In the genomic region with DNA sequence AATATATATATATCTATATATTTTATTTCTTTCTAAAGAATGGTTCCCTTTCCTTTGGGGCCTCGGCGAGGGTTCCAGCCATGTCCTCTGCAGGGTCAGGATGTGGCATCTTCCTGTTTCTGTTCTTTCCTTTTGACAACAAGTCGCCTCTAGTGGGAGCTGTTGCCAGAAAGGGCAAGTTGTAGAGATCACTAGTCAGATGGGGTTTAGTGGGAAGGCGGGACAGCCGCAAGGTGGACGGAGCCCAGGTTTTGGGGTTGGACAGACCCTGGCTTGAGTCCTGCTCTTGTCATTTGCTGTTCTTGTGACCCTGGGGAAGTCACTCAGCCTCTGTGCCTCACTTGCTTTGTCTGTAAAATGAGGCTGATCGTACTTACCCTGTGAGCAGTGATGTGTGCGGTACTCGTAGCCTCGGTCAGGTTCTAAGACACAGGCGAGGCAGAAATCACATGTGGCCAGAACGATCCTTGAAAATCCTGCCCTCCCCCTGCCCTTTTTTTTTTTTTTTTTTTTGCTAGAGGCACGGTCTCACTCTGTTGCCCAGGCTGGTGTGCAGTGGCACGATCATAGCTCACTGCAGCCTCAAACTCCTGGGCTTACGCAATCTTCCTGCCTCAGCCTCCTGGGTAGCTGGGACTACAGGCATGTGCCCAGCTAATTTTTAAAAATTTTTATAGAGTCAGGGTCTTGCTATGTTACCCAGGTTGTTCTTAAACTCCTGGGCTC, we compare ENCODE assay signal across 10 cellular contexts.
DNase-seq lines count a peak whose midpoint lies in the region; ATAC-seq and TF ChIP-seq lines count a peak whose summit lies in the region.
"Had no signal": no experiment of that assay in that cellular context is flagged by ENCODE, and none has a peak within 500 bp of the region (broad histone marks: within the 10 kb centered on the region; RNA-seq: fewer than 3 reads in every experiment).

No MANE protein-coding gene starts in this region.

- TF ChIP-seq CTCF in GM10266 (IDR thresholded peaks at IDR 0.05; ENCODE audit: control insufficient read depth, insufficient read depth, low read depth, missing control alignments), result peak; percentile 29
- TF ChIP-seq CTCF in fibroblast of pulmonary artery (IDR thresholded peaks at IDR 0.05; ENCODE audit: low read length, missing control alignments), result peak; percentile 34

- H3K4me3 ChIP-seq in fibroblast of pulmonary artery (replicated peaks; ENCODE audit: low read depth, low read length), result no peak overlapping the region
- H3K4me3 ChIP-seq: Peyer's patch, thoracic aorta had no signal

- no peak for ATAC-seq in GM18861 (IDR thresholded peaks at IDR 0.05; ENCODE audit: unreplicated experiment)

- DNase-seq in AG08395 (ENCODE audit: low spot score), result peak; percentile 38
- DNase-seq in GM10266 (ENCODE audit: extremely low spot score), result no peak
- peak; percentile 46 for DNase-seq in OCI-M1 (lab: John Stamatoyannopoulos, UW)
- no peak for DNase-seq in fibroblast of pulmonary artery (ENCODE audit: low read depth)
- DNase-seq in HPDE6-E6E7 (ENCODE audit: extremely low spot score), result no peak
- no peak for DNase-seq in activated effector memory CD4-positive, alpha-beta T cell treated with Interleukin-2 at 50 U/mL for 16 hours
- no peak for DNase-seq in NCI-H2107 (lab: John Stamatoyannopoulos, UW)

Comparison
In these comparisons a context has a peak if more than half of its experiments do, and no peak if none do; other contexts are left out.
1. DNase-seq: peak in AG08395 (single experiment) and OCI-M1 (single experiment); none in GM10266 (single experiment), fibroblast of pulmonary artery (single experiment), HPDE6-E6E7 (single experiment), activated effector memory CD4-positive, alpha-beta T cell treated with Interleukin-2 at 50 U/mL for 16 hours (single experiment) and NCI-H2107 (single experiment).